In the genomic region with DNA sequence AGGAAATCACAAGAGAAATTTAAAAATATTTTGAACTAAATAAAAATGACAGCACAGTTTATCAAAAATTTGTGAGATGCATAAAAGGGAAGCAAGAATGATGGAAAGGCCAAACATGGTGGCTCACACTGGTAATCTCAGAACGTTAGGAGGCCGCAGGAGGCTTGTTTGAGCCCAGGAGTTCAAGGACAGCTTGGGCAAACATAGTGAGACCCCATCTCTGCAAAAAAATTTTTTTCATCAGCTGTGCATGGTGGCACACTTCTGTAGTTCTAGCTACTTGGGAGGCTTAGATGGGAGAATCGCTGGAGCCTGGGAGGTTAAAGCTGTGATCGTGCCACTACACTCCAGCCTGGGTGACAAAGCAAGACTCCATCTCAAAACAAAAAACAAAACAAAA, we compare ENCODE assay signal across 32 cellular contexts.
"Had no signal": no experiment of that assay in that cellular context is flagged by ENCODE, and none has a peak within 500 bp of the region (broad histone marks: within the 10 kb centered on the region; RNA-seq: fewer than 3 reads in every experiment).

No MANE protein-coding gene starts in this region.

- H3K9ac ChIP-seq: neural progenitor cell, parathyroid adenoma had no signal

- H3K36me3 ChIP-seq: ovary, thoracic aorta, thyroid gland had no signal

- H3K4me3 ChIP-seq: neural progenitor cell, ovary, psoas muscle, skin epidermis, smooth muscle cell, spleen, suprapubic skin, thoracic aorta, thyroid gland, tibial nerve, upper lobe of left lung, vagina had no signal

- DNase-seq: natural killer cell; occipital lobe; ovary; posterior cingulate gyrus; psoas muscle; right cardiac atrium; spleen; stimulated activated CD4-positive, alpha-beta T cell treated with anti-CD3 and anti-CD28 coated beads, Interleukin-12 subunit alpha, Interleukin-12 subunit beta, amount 100 ng/mL, for 4 hours; stimulated activated CD4-positive, alpha-beta T cell treated with anti-CD3 and anti-CD28 coated beads, Interleukin-1b, Interleukin-23, amount 100 ng/mL, for 48 hours; stimulated activated CD4-positive, alpha-beta T cell treated with anti-CD3 and anti-CD28 coated beads, Interleukin-4, amount 100 ng/mL, for 1 hour; stimulated activated CD4-positive, alpha-beta T cell treated with anti-CD3 and anti-CD28 coated beads, Interleukin-4, amount 100 ng/mL, for 4 hours; stimulated activated CD8-positive, alpha-beta memory T cell treated with anti-CD3 and anti-CD28 coated beads, Interleukin-4, amount 100 ng/mL, for 48 hours; stimulated activated naive CD4-positive, alpha-beta T cell; stimulated activated naive CD8-positive, alpha-beta T cell treated with anti-CD3 and anti-CD28 coated beads, Interleukin-15, amount 100 ng/mL, for 72 hours; stimulated activated naive CD8-positive, alpha-beta T cell treated with anti-CD3 and anti-CD28 coated beads, Interleukin-15, Interleukin-2, amounts not matched to agents 100 U/mL and 50 U/mL, for 24 hours; substantia nigra; thyroid gland; trophoblast cell; upper lobe of left lung had no signal

- H3K27ac ChIP-seq: neural progenitor cell, ovary, parathyroid adenoma, psoas muscle, skin epidermis, spleen, suprapubic skin, thoracic aorta, thyroid gland, tibial nerve, upper lobe of left lung, vagina had no signal

- H3K27ac Mint-ChIP-seq: natural killer cell; nephron; neural progenitor cell; progenitor cell of endocrine pancreas; stimulated activated memory B cell treated with anti-CD40 and anti-IgM and Interleukin-4, amounts not matched to agents 10 μg/mL and 1 μg/mL and 100 μg/mL, for 72 hours had no signal

- ATAC-seq: natural killer cell; psoas muscle; right cardiac atrium; sciatic nerve; stimulated activated memory B cell treated with anti-CD40 and anti-IgM and Interleukin-4, amounts not matched to agents 10 μg/mL and 1 μg/mL and 100 μg/mL, for 72 hours; stimulated activated naive CD8-positive, alpha-beta T cell treated with anti-CD3 and anti-CD28 coated beads, Interleukin-15, amount 100 ng/mL, for 72 hours; stimulated activated naive CD8-positive, alpha-beta T cell treated with anti-CD3 and anti-CD28 coated beads, Interleukin-15, Interleukin-2, amounts not matched to agents 100 U/mL and 50 U/mL, for 24 hours had no signal

- H3K4me2 ChIP-seq: neural progenitor cell, smooth muscle cell had no signal

- H3K9me3 Mint-ChIP-seq: natural killer cell; nephron; neural progenitor cell; stimulated activated memory B cell treated with anti-CD40 and anti-IgM and Interleukin-4, amounts not matched to agents 10 μg/mL and 1 μg/mL and 100 μg/mL, for 72 hours; stimulated activated naive CD8-positive, alpha-beta T cell treated with anti-CD3 and anti-CD28 coated beads, Interleukin-15, amount 100 ng/mL, for 72 hours had no signal

- H3K4me1 ChIP-seq: neural progenitor cell, parathyroid adenoma, psoas muscle, spleen, suprapubic skin, thyroid gland, tibial nerve, upper lobe of left lung, vagina had no signal

- H3K27me3 ChIP-seq: neural progenitor cell, ovary, spleen, suprapubic skin, thyroid gland, tibial nerve, upper lobe of left lung, vagina had no signal

- H3K79me2 ChIP-seq: parathyroid adenoma had no signal

- H3K4me1 Mint-ChIP-seq: nephron; neural progenitor cell; stimulated activated memory B cell treated with anti-CD40 and anti-IgM and Interleukin-4, amounts not matched to agents 10 μg/mL and 1 μg/mL and 100 μg/mL, for 72 hours; stimulated activated naive CD8-positive, alpha-beta T cell treated with anti-CD3 and anti-CD28 coated beads, Interleukin-15, amount 100 ng/mL, for 72 hours had no signal

- H3K27me3 Mint-ChIP-seq: progenitor cell of endocrine pancreas; stimulated activated memory B cell treated with anti-CD40 and anti-IgM and Interleukin-4, amounts not matched to agents 10 μg/mL and 1 μg/mL and 100 μg/mL, for 72 hours; stimulated activated naive CD8-positive, alpha-beta T cell treated with anti-CD3 and anti-CD28 coated beads, Interleukin-15, amount 100 ng/mL, for 72 hours had no signal

- FAIRE-seq: urothelium cell line had no signal

- H3K4me3 Mint-ChIP-seq: natural killer cell; nephron; neural progenitor cell; stimulated activated memory B cell treated with anti-CD40 and anti-IgM and Interleukin-4, amounts not matched to agents 10 μg/mL and 1 μg/mL and 100 μg/mL, for 72 hours; stimulated activated naive CD8-positive, alpha-beta T cell treated with anti-CD3 and anti-CD28 coated beads, Interleukin-15, amount 100 ng/mL, for 72 hours had no signal

- H2AFZ ChIP-seq: neural progenitor cell, parathyroid adenoma had no signal

- H3K9me3 ChIP-seq: ovary, psoas muscle, spleen, suprapubic skin, thoracic aorta, thyroid gland, tibial nerve, upper lobe of left lung, vagina had no signal
